Comparison of ENCODE assay signal across 19 cellular contexts in the genomic region with DNA sequence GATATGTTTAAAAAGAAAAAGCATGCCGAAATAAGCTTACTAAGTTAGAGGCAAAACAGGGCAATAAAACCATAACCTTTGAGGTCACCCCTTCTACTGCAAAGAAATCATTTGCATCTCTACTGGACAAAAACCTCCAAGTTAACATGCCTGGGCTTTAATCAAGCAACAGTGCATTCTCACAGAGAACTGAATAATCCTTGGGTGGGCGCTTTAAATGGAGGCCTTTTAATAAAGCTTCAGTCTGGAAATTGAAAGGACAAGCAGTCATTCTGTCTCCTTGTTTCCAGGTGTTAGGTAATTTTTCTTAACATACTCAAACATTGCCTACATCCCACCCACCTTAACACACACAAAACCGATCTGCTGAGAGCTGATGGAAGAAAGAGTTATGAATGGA. TPM values are rescaled to one million over a fixed set of nuclear protein-coding genes. Genes with fewer than 3 reads are reported as not detected.
DNase-seq lines count a peak whose midpoint lies in the region; ATAC-seq and TF ChIP-seq lines count a peak whose summit lies in the region.
"Had no signal": no experiment of that assay in that cellular context is flagged by ENCODE, and none has a peak within 500 bp of the region (broad histone marks: within the 10 kb centered on the region; RNA-seq: fewer than 3 reads in every experiment).

No MANE protein-coding gene starts in this region.

- H2AFZ ChIP-seq in H9 (ENCODE audit: low read length) = no peak overlapping the region
- H2AFZ ChIP-seq in neuron (ENCODE audit: low read depth, low read length) = peak overlapping the region; percentile 5

- no peak overlapping the region for H3K27ac ChIP-seq in H9 (ENCODE audit: insufficient read length, low read depth, low read length)
- H3K27ac ChIP-seq: Peyer's patch had no signal

- no peaks in the 10 kb centered on the region for H3K79me1 ChIP-seq in H9 (ENCODE audit: insufficient read depth, low read depth, low read length, poor library complexity, severe bottlenecking)

- no peak overlapping the region for H2AK5ac ChIP-seq in H9 (ENCODE audit: insufficient read length, low read length)

- H2BK12ac ChIP-seq in H9 (ENCODE audit: insufficient read length, low read depth, low read length) = no peak overlapping the region

- no peaks in the 10 kb centered on the region for H3K23me2 ChIP-seq in H9 (ENCODE audit: insufficient read length, low read depth, low read length, poor library complexity, severe bottlenecking)

- H3K9me3 ChIP-seq in H9 (ENCODE audit: control insufficient read depth, low read depth, low read length) = peaks cover 1% of the 10 kb centered on the region
- no peaks in the 10 kb centered on the region for H3K9me3 ChIP-seq in neuron (ENCODE audit: low read length)
- H3K9me3 ChIP-seq: Peyer's patch, SK-N-SH had no signal

- peaks cover 3 to 33% of the 10 kb centered on the region in 2 experiments for H3K9me3 Mint-ChIP-seq in H9
- H3K9me3 Mint-ChIP-seq: T-cell had no signal

- no peak overlapping the region for H3K9ac ChIP-seq in H9 (ENCODE audit: extremely low read depth, insufficient read length, low read length)
- H3K9ac ChIP-seq: SK-N-SH had no signal

- H4K5ac ChIP-seq in H9 (ENCODE audit: insufficient read length, low read depth, low read length) = no peak overlapping the region

- no peaks in the 10 kb centered on the region for H3K27me3 Mint-ChIP-seq in H9 (ENCODE audit: low read depth)

- H3K4me1 ChIP-seq in H9 (ENCODE audit: insufficient read depth, low read length) (peaks cover 4% of the 10 kb centered on the region; the same call in 1 of the 2 replicates), neuron (ENCODE audit: insufficient read depth, low read length) (peaks cover 44% of the 10 kb centered on the region)
- H3K4me1 ChIP-seq: Peyer's patch had no signal

- H4K20me1 ChIP-seq in H9 (ENCODE audit: control insufficient read depth, insufficient read depth, insufficient read length) = no peaks in the 10 kb centered on the region

- H3K27me3 ChIP-seq in H9 (ENCODE audit: insufficient read depth, low read length) (no peaks in the 10 kb centered on the region), neuron (ENCODE audit: insufficient read depth, low read length) (no peaks in the 10 kb centered on the region)
- H3K27me3 ChIP-seq: Peyer's patch had no signal

- H3K36me3 ChIP-seq in neuron (ENCODE audit: insufficient read depth, low read length) = no peaks in the 10 kb centered on the region
- H3K36me3 ChIP-seq: Peyer's patch had no signal

- no peak overlapping the region for H3K4me3 Mint-ChIP-seq in H9
- H3K4me3 Mint-ChIP-seq: T-cell had no signal

- no peak overlapping the region for H3K56ac ChIP-seq in H9 (ENCODE audit: insufficient read length, low read depth, low read length)

- no peak overlapping the region for H4K8ac ChIP-seq in H9 (replicated peaks; ENCODE audit: insufficient read length, low read depth, low read length)

- H3K4me3 ChIP-seq in neuron (ENCODE audit: low read length) = no peak overlapping the region
- H3K4me3 ChIP-seq: Peyer's patch had no signal

- no peak overlapping the region for H3K14ac ChIP-seq in H9 (ENCODE audit: insufficient read depth, low read length)

- no peak overlapping the region for H3K4ac ChIP-seq in H9 (ENCODE audit: low read depth, low read length)

- no peak overlapping the region for H4K91ac ChIP-seq in H9 (ENCODE audit: insufficient read length, low read depth, low read length)

- no CpG with 5 or more reads among the region's 3 CpGs for WGBS in H9 (ENCODE audit: extremely low coverage, insufficient read length, low lambda C conversion rate)

- H3K27ac Mint-ChIP-seq in H9 = peak overlapping the region in 2 of 3 experiments; percentile 2 to 91; a peak in 5 of 7 replicates
- H3K27ac Mint-ChIP-seq: T-cell had no signal

- DNase-seq in H9 = no peak
- DNase-seq in NCI-H146 (lab: John Stamatoyannopoulos, UW) = peak; percentile 31
- DNase-seq in astrocyte of the hippocampus (ENCODE audit: low read depth, low spot score) = peak; percentile 13
- DNase-seq in cerebellar nuclear complex (lab: John Stamatoyannopoulos, UW) = no peak
- DNase-seq in NCI-H2171 (lab: John Stamatoyannopoulos, UW) = no peak
- DNase-seq: ACHN, COR-L47, KG1, NCI-H1417 treated with DMSO at 0.1 percent for 48 hours, NCI-H2081 treated with DMSO at 0.1 percent for 48 hours, NCI-H446 treated with DMSO at 0.1 percent for 48 hours, Peyer's patch, Right ventricle myocardium superior, SK-N-SH, T-cell had no signal

- no peak overlapping the region for H2BK20ac ChIP-seq in H9 (ENCODE audit: low read depth, low read length, poor library complexity, severe bottlenecking)

- peaks cover 4 to 11% (median 5%) of the 10 kb centered on the region in 3 experiments; a peak in 3 of 7 replicates for H3K36me3 Mint-ChIP-seq in H9 (ENCODE audit: insufficient read depth in 1 of 3, low read depth in 3 of 3)

- H2BK15ac ChIP-seq in H9 (ENCODE audit: low read depth, low read length) = no peak overlapping the region

- ATAC-seq in HG03139 (IDR thresholded peaks at IDR 0.05; ENCODE audit: unreplicated experiment) = no peak
- no peak for ATAC-seq in HG02870 (IDR thresholded peaks at IDR 0.05; ENCODE audit: unreplicated experiment)
- ATAC-seq: HepG2, T-cell had no signal

- no peak overlapping the region for H3T11ph ChIP-seq in H9 (ENCODE audit: low read length)

- H2BK5ac ChIP-seq in H9 (ENCODE audit: insufficient read length, low read length) = no peak overlapping the region

- H3K18ac ChIP-seq in H9 (ENCODE audit: insufficient read length, low read depth, low read length) = no peak overlapping the region

- no peak overlapping the region for H3K23ac ChIP-seq in H9 (ENCODE audit: insufficient read length, low read depth, low read length)

- no peak overlapping the region for H2BK120ac ChIP-seq in H9 (ENCODE audit: low read depth, low read length, poor library complexity, severe bottlenecking)

- no peak for TF ChIP-seq CTCF in H9 (conservative IDR thresholded peaks at IDR 0.05)

- H3K4me2 ChIP-seq in H9 (ENCODE audit: insufficient read depth, insufficient read length, low read length) = no peak overlapping the region
- H3K4me2 ChIP-seq: SK-N-SH had no signal

- H3K79me2 ChIP-seq in H9 (ENCODE audit: insufficient read depth, low read length) = no peaks in the 10 kb centered on the region

- peaks cover 28 to 36% of the 10 kb centered on the region in 2 experiments for H3K4me1 Mint-ChIP-seq in H9
- H3K4me1 Mint-ChIP-seq: T-cell had no signal

RNA-seq across cellular contexts. Expression of a gene that starts 34.5 kb away (rescaled TPM):
- total RNA-seq in H9 (2021) = 411 and 415 TPM in 2 replicates

RNA-seq across cellular contexts. Expression of a gene that starts 50.2 kb away (rescaled TPM):
- 1.8 TPM in 2 replicates for total RNA-seq in H9 (2021)

Comparison
In these comparisons a context has a peak if more than half of its experiments do, and no peak if none do; other contexts are left out.
1. DNase-seq: peak in NCI-H146 (single experiment) and astrocyte of the hippocampus (single experiment); none in H9 (single experiment), cerebellar nuclear complex (0 of 2) and NCI-H2171 (single experiment).